Comparison of ENCODE assay signal across 18 cellular contexts in the genomic region with DNA sequence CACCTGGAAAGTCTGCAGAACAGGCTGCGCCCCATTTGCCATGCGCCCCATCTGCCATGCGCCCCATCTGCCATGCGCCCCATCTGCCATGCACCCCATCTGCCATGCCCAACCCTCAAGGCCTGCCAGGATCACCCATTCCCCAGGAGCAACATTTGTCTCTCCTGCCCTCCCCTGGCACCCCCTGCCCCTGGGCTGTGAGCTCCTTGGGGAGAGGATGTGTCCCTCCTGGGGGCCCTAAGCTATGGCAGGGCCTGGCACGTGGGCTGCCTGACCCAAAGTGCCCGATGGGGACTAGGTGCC.
DNase-seq lines count a peak whose midpoint lies in the region; ATAC-seq and TF ChIP-seq lines count a peak whose summit lies in the region.
"Had no signal": no experiment of that assay in that cellular context is flagged by ENCODE, and none has a peak within 500 bp of the region (broad histone marks: within the 10 kb centered on the region; RNA-seq: fewer than 3 reads in every experiment).

No MANE protein-coding gene starts in this region.

- no peak overlapping the region for H3K27ac ChIP-seq in lower lobe of right lung
- H3K27ac ChIP-seq: 22Rv1, A549, HL-60 had no signal

- intact Hi-C loops in natural killer cell (cut with micrococcal nuclease) (no loop called here), lower lobe of right lung (cut with DNase I) (no loop called here)

- no peak overlapping the region for H3K4me3 Mint-ChIP-seq in natural killer cell treated with Interleukin-12 subunit alpha and Interleukin-12 subunit beta and Interleukin-15 and Interleukin-18, amount 100 ng/mL, for 72 hours
- H3K4me3 Mint-ChIP-seq in natural killer cell = no peak overlapping the region
- H3K4me3 Mint-ChIP-seq: CD8-positive, alpha-beta T cell; GM23338 had no signal

- no peak overlapping the region for H3K4me3 ChIP-seq in lower lobe of right lung
- H3K4me3 ChIP-seq: A549, GM23338 had no signal

- peaks cover 0 to 3% of the 10 kb centered on the region in 2 donors for H3K27me3 Mint-ChIP-seq in natural killer cell treated with Interleukin-12 subunit alpha and Interleukin-12 subunit beta and Interleukin-15 and Interleukin-18, amount 100 ng/mL, for 72 hours
- no peaks in the 10 kb centered on the region for H3K27me3 Mint-ChIP-seq in natural killer cell (ENCODE audit: low read depth in 2 of 2)

- peak; percentile 19 for DNase-seq in activated effector memory CD4-positive, alpha-beta T cell treated with anti-CD3 and anti-CD28 coated beads, Interleukin-2, amount 50 U/mL, for 16 hours
- no peak for DNase-seq in activated effector memory CD4-positive, alpha-beta T cell treated with Interleukin-2 at 50 U/mL for 16 hours
- peak; percentile 41 for DNase-seq in natural killer cell treated with Interleukin-12 subunit alpha and Interleukin-12 subunit beta and Interleukin-15 and Interleukin-18, amount 100 ng/mL, for 72 hours (ENCODE audit: low spot score)
- DNase-seq in natural killer cell (no peak), lower lobe of right lung (peak; percentile 12), SIG-M5 (lab: John Stamatoyannopoulos, UW) (no peak)
- DNase-seq: AML-193; Calu3; CD8-positive, alpha-beta T cell; DMS79 treated with DMSO at 0.1 percent for 48 hours; GF-D8; HCEC 1CT; IMR-90 had no signal

- no peaks in the 10 kb centered on the region for H3K9me3 Mint-ChIP-seq in natural killer cell treated with Interleukin-12 subunit alpha and Interleukin-12 subunit beta and Interleukin-15 and Interleukin-18, amount 100 ng/mL, for 72 hours
- H3K9me3 Mint-ChIP-seq in natural killer cell = no peaks in the 10 kb centered on the region
- H3K9me3 Mint-ChIP-seq: CD8-positive, alpha-beta T cell; GM23338 had no signal

- H3K27ac Mint-ChIP-seq in natural killer cell treated with Interleukin-12 subunit alpha and Interleukin-12 subunit beta and Interleukin-15 and Interleukin-18, amount 100 ng/mL, for 72 hours = no peak overlapping the region
- H3K27ac Mint-ChIP-seq in natural killer cell = no peak overlapping the region
- H3K27ac Mint-ChIP-seq: CD8-positive, alpha-beta T cell; GM23338 had no signal

- TF ChIP-seq CTCF in natural killer cell (IDR thresholded peaks at IDR 0.05) = no peak
- no peak for TF ChIP-seq CTCF in lower lobe of right lung (IDR thresholded peaks at IDR 0.05)

- H3K4me1 Mint-ChIP-seq in natural killer cell treated with Interleukin-12 subunit alpha and Interleukin-12 subunit beta and Interleukin-15 and Interleukin-18, amount 100 ng/mL, for 72 hours (ENCODE audit: low read depth in 2 of 2) = no peaks in the 10 kb centered on the region
- H3K4me1 Mint-ChIP-seq in natural killer cell = no peaks in the 10 kb centered on the region

- H3K36me3 ChIP-seq in lower lobe of right lung = no peaks in the 10 kb centered on the region

- no peaks in the 10 kb centered on the region for H3K4me1 ChIP-seq in lower lobe of right lung

- H3K36me3 Mint-ChIP-seq in natural killer cell treated with Interleukin-12 subunit alpha and Interleukin-12 subunit beta and Interleukin-15 and Interleukin-18, amount 100 ng/mL, for 72 hours = no peaks in the 10 kb centered on the region
- H3K36me3 Mint-ChIP-seq in natural killer cell = no peaks in the 10 kb centered on the region
- H3K36me3 Mint-ChIP-seq: CD8-positive, alpha-beta T cell had no signal

- ATAC-seq in natural killer cell treated with Interleukin-12 subunit alpha and Interleukin-12 subunit beta and Interleukin-15 and Interleukin-18, amount 100 ng/mL, for 72 hours = no peak
- ATAC-seq in natural killer cell = no peak
- no peak for ATAC-seq in lower lobe of right lung
- ATAC-seq in HG03097 (IDR thresholded peaks at IDR 0.05; ENCODE audit: low FRiP score, unreplicated experiment) = no peak
- ATAC-seq: A549; CD8-positive, alpha-beta T cell; GM23338 had no signal

- H3K27me3 ChIP-seq in lower lobe of right lung (ENCODE audit: low read depth) = peaks cover 28% of the 10 kb centered on the region

- no peaks in the 10 kb centered on the region for H3K9me3 ChIP-seq in lower lobe of right lung
- H3K9me3 ChIP-seq: A549 had no signal

Comparison
In these comparisons a context has a peak if more than half of its experiments do, and no peak if none do; other contexts are left out.
1. DNase-seq: peak in activated effector memory CD4-positive, alpha-beta T cell treated with anti-CD3 and anti-CD28 coated beads, Interleukin-2, amount 50 U/mL, for 16 hours (single experiment), natural killer cell treated with Interleukin-12 subunit alpha and Interleukin-12 subunit beta and Interleukin-15 and Interleukin-18, amount 100 ng/mL, for 72 hours (single experiment) and lower lobe of right lung (single experiment); none in activated effector memory CD4-positive, alpha-beta T cell treated with Interleukin-2 at 50 U/mL for 16 hours (single experiment), natural killer cell (single experiment) and SIG-M5 (single experiment).